In genomic region chr2:75403991-75404428, GRCh38 we compare ENCODE assay signal across 8 cellular contexts.
A peak's percentile ranks its signal among the peaks of the same experiment; 100 is the strongest.
DNase-seq lines count a peak whose midpoint lies in the region; ATAC-seq and TF ChIP-seq lines count a peak whose summit lies in the region.

No MANE protein-coding gene starts in this region.

- H3F3A ChIP-seq in DOHH2 (ENCODE audit: control insufficient read depth, insufficient read depth), result no peaks in the 10 kb centered on the region

- H4K91ac ChIP-seq in mesenchymal stem cell (ENCODE audit: low read length), result no peak overlapping the region

- no peak overlapping the region for H3K18ac ChIP-seq in mesenchymal stem cell (ENCODE audit: low read depth in 1 of 2, low read length in 2 of 2)

- no peaks in the 10 kb centered on the region for H3K79me1 ChIP-seq in mesenchymal stem cell (replicated peaks; ENCODE audit: low read length, poor library complexity, severe bottlenecking)

- H2BK5ac ChIP-seq in mesenchymal stem cell (ENCODE audit: low read depth, low read length, poor library complexity, severe bottlenecking), result no peak overlapping the region

- no peaks in the 10 kb centered on the region for H3K79me2 ChIP-seq in DOHH2 (ENCODE audit: control insufficient read depth, low read length)

- H2BK15ac ChIP-seq in mesenchymal stem cell (ENCODE audit: low read depth, poor library complexity, severe bottlenecking), result no peak overlapping the region

- H3K23ac ChIP-seq in mesenchymal stem cell (ENCODE audit: low read length in 2 of 2), result no peak overlapping the region

- no peaks in the 10 kb centered on the region for H4K20me1 ChIP-seq in DOHH2 (ENCODE audit: control insufficient read depth, insufficient read depth, low read depth, low read length)

- H2BK12ac ChIP-seq in mesenchymal stem cell (ENCODE audit: low read length in 2 of 2), result no peak overlapping the region

- DNase-seq in HT1080 (ENCODE audit: low read depth), result peak; percentile 59
- peak; percentile 32 for DNase-seq in Panc1 (ENCODE audit: low read depth, low spot score)
- DNase-seq in dermis blood vessel endothelial cell, result peak; percentile 73
- peak; percentile 67 for DNase-seq in mesenchymal stem cell
- no peak for DNase-seq in KG1 (lab: John Stamatoyannopoulos, UW)
- no peak for DNase-seq in MG63

- intact Hi-C loops in Panc1 (cut with micrococcal nuclease; ENCODE audit: unreplicated experiment), result loop anchor here (1.0 to 2.0 kb wide), 2 partner anchors 340 to 485 kb away; no protein-coding TSS in a partner anchor

- CTCF ChIA-PET in Panc1 (lab: Charles Lee), result no interaction called here

- no peak overlapping the region for H3K4me2 ChIP-seq in DOHH2 (ENCODE audit: low read length)
- no peak overlapping the region for H3K4me2 ChIP-seq in mesenchymal stem cell (ENCODE audit: low read length, poor library complexity, severe bottlenecking)

- in situ Hi-C loops in Panc1 (cut with HindIII; ENCODE audit: low pct_unique_long_range_greater_than_20kb, low sequenced_read_pairs), result no loop called here

- no peaks in the 10 kb centered on the region for H3K36me3 ChIP-seq in DOHH2 (ENCODE audit: control insufficient read depth, low read length)
- no peaks in the 10 kb centered on the region for H3K36me3 ChIP-seq in Panc1 (ENCODE audit: control insufficient read depth, insufficient read depth, low read length)
- H3K36me3 ChIP-seq in mesenchymal stem cell (ENCODE audit: control insufficient read depth in 1 of 2, insufficient read depth in 2 of 2, low read depth in 1 of 2, low read length in 2 of 2), result no peaks in the 10 kb centered on the region
- no peaks in the 10 kb centered on the region for H3K36me3 ChIP-seq in MG63

- no TSS peak for BruUV-seq in Panc1 (replicated peaks; lab: Mats Ljungman, UMichigan)

- no peak overlapping the region for H2AFZ ChIP-seq in mesenchymal stem cell (ENCODE audit: low read depth, low read length)

- no peak overlapping the region for H2AK5ac ChIP-seq in mesenchymal stem cell (ENCODE audit: low read length, severe bottlenecking)

- H3K9me3 ChIP-seq in DOHH2 (ENCODE audit: control insufficient read depth, insufficient read depth, low read length) (no peaks in the 10 kb centered on the region), Panc1 (ENCODE audit: control insufficient read depth, insufficient read depth, low read depth, low read length) (no peaks in the 10 kb centered on the region), mesenchymal stem cell (ENCODE audit: control insufficient read depth, low read length) (no peaks in the 10 kb centered on the region), MG63 (no peaks in the 10 kb centered on the region)

- H4K8ac ChIP-seq in mesenchymal stem cell (ENCODE audit: low read length), result no peak overlapping the region

- no peak overlapping the region for H3K14ac ChIP-seq in mesenchymal stem cell (ENCODE audit: low read length in 2 of 2)

- H3K4me1 ChIP-seq in DOHH2 (ENCODE audit: control insufficient read depth, low read length), result no peaks in the 10 kb centered on the region
- no peaks in the 10 kb centered on the region for H3K4me1 ChIP-seq in Panc1 (ENCODE audit: control insufficient read depth, insufficient read depth, low read length)
- no peaks in the 10 kb centered on the region for H3K4me1 ChIP-seq in mesenchymal stem cell (ENCODE audit: control insufficient read depth, insufficient read depth, low read depth, low read length)

- H3K9me2 ChIP-seq in DOHH2 (replicated peaks; ENCODE audit: control insufficient read depth, low read length), result no peaks in the 10 kb centered on the region

- 31% methylated on average over 5 of the region's 9 CpGs for WGBS in mesenchymal stem cell

- H3K4me3 ChIP-seq in DOHH2 (ENCODE audit: low read length) (no peak overlapping the region), Panc1 (ENCODE audit: low read depth in 2 of 2, low read length in 2 of 2) (no peak overlapping the region), mesenchymal stem cell (ENCODE audit: insufficient read depth in 1 of 2, low read depth in 1 of 2, low read length in 2 of 2) (no peak overlapping the region), MG63 (no peak overlapping the region)

- H3K27me3 ChIP-seq in DOHH2 (ENCODE audit: control insufficient read depth, low read length), result peaks cover 4% of the 10 kb centered on the region; the same call in 1 of the 2 replicates
- H3K27me3 ChIP-seq in Panc1 (ENCODE audit: control insufficient read depth, insufficient read depth, low read length), result no peaks in the 10 kb centered on the region
- peaks cover 0 to 20% of the 10 kb centered on the region in 2 experiments for H3K27me3 ChIP-seq in mesenchymal stem cell (ENCODE audit: control insufficient read depth in 1 of 2, insufficient read depth in 1 of 2, low read length in 2 of 2)
- H3K27me3 ChIP-seq in MG63, result no peaks in the 10 kb centered on the region

- no peak overlapping the region for H3K9ac ChIP-seq in mesenchymal stem cell (ENCODE audit: low read length)

- no peak overlapping the region for H3K27ac ChIP-seq in DOHH2 (ENCODE audit: low read depth, low read length)
- H3K27ac ChIP-seq in Panc1 (ENCODE audit: low read length), result no peak overlapping the region
- H3K27ac ChIP-seq in mesenchymal stem cell (ENCODE audit: low read length, poor library complexity, severe bottlenecking), result no peak overlapping the region

- H3K4ac ChIP-seq in mesenchymal stem cell (ENCODE audit: low read depth in 1 of 2, low read length in 2 of 2), result no peak overlapping the region

- peak; percentile 78 for ATAC-seq in GM21367 (IDR thresholded peaks at IDR 0.05; ENCODE audit: unreplicated experiment)
- peak; percentile 90 for ATAC-seq in Panc1

- H2BK120ac ChIP-seq in mesenchymal stem cell (ENCODE audit: low read depth, low read length), result no peak overlapping the region

- POLR2A ChIA-PET in Panc1 (lab: Charles Lee), result no interaction called here

- TF ChIP-seq CTCF in DOHH2 (IDR thresholded peaks at IDR 0.05; ENCODE audit: low read depth, low read length, poor library complexity, severe bottlenecking), result peak; percentile 68
- peak; percentile 82 for TF ChIP-seq CTCF in Panc1 (IDR thresholded peaks at IDR 0.05)

Comparison
In these comparisons a context has a peak if more than half of its experiments do, and no peak if none do; other contexts are left out.
1. DNase-seq: peak in HT1080 (single experiment), Panc1 (single experiment), dermis blood vessel endothelial cell (single experiment) and mesenchymal stem cell (single experiment); none in KG1 (single experiment) and MG63 (single experiment).